Comparison of ENCODE assay signal across 8 cellular contexts in genomic region chr6:16132909-16133308, GRCh38. TPM values are rescaled to one million over a fixed set of nuclear protein-coding genes. Genes with fewer than 3 reads are reported as not detected.
DNase-seq lines count a peak whose midpoint lies in the region; ATAC-seq, FAIRE-seq and TF ChIP-seq lines count a peak whose summit lies in the region.

No MANE protein-coding gene starts in this region.

- ATAC-seq in stimulated activated naive CD8-positive, alpha-beta T cell treated with anti-CD3 and anti-CD28 coated beads, Interleukin-15, amount 100 ng/mL, for 72 hours = no peak

- H3K36me3 ChIP-seq in SK-N-MC (ENCODE audit: insufficient read depth, low read length) = peaks cover 65% of the 10 kb centered on the region

- no peak overlapping the region for H3K27ac Mint-ChIP-seq in glutamatergic neuron (ENCODE audit: unreplicated experiment)
- no peak overlapping the region for H3K27ac Mint-ChIP-seq in stimulated activated naive CD8-positive, alpha-beta T cell treated with anti-CD3 and anti-CD28 coated beads, Interleukin-15, amount 100 ng/mL, for 72 hours
- no peak overlapping the region for H3K27ac Mint-ChIP-seq in chondrocyte (ENCODE audit: unreplicated experiment)

- no peak for TF ChIP-seq CTCF in glutamatergic neuron (IDR thresholded peaks at IDR 0.05; ENCODE audit: partially characterized antibody, unreplicated experiment)
- TF ChIP-seq CTCF in chondrocyte (IDR thresholded peaks at IDR 0.05) = no peak

- H3K27ac ChIP-seq in SK-N-MC = 0 out of 2 replicates have a peak overlapping the region, but pooled peaks have one; percentile 17

- H3K36me3 Mint-ChIP-seq in glutamatergic neuron (ENCODE audit: unreplicated experiment) = no peaks in the 10 kb centered on the region
- peaks cover 7% of the 10 kb centered on the region for H3K36me3 Mint-ChIP-seq in chondrocyte (ENCODE audit: low read depth)

- TF ChIP-seq POLR2A in H54 (IDR thresholded peaks at IDR 0.05; ENCODE audit: low read depth, low read length) = no peak

- peak overlapping the region; percentile 92 for H3K9ac ChIP-seq in SK-N-MC (ENCODE audit: insufficient read length)

- H3K9me3 ChIP-seq in SK-N-MC (ENCODE audit: low read depth, low read length) = no peaks in the 10 kb centered on the region

- peak overlapping the region; percentile 36 for H3K4me3 Mint-ChIP-seq in glutamatergic neuron (ENCODE audit: unreplicated experiment)
- peak overlapping the region; percentile 49 for H3K4me3 Mint-ChIP-seq in stimulated activated naive CD8-positive, alpha-beta T cell treated with anti-CD3 and anti-CD28 coated beads, Interleukin-15, amount 100 ng/mL, for 72 hours
- no peak overlapping the region for H3K4me3 Mint-ChIP-seq in chondrocyte (ENCODE audit: unreplicated experiment)

- H3K27me3 Mint-ChIP-seq in glutamatergic neuron (ENCODE audit: unreplicated experiment) (no peaks in the 10 kb centered on the region), chondrocyte (ENCODE audit: low read depth) (no peaks in the 10 kb centered on the region)
- peaks cover 1% of the 10 kb centered on the region for H3K27me3 Mint-ChIP-seq in stimulated activated naive CD8-positive, alpha-beta T cell treated with anti-CD3 and anti-CD28 coated beads, Interleukin-15, amount 100 ng/mL, for 72 hours

- peak; percentile 21 for DNase-seq in activated CD4-positive, alpha-beta T cell treated with anti-CD3 and anti-CD28 coated beads for 48 hours
- no peak for DNase-seq in activated CD4-positive, alpha-beta T cell treated with anti-CD3 and anti-CD28 coated beads, Interleukin-2, amount 50 U/mL, for 48 hours
- DNase-seq in SK-N-MC (ENCODE audit: low read depth, low spot score) (no peak), glutamatergic neuron (no peak), H54 (ENCODE audit: insufficient read length, low spot score) (no peak), chondrocyte (ENCODE audit: low spot score) (no peak), NCI-H2171 treated with DMSO at 0.1 percent for 48 hours (lab: John Stamatoyannopoulos, UW) (no peak)
- peak in 1 of 2 donors; percentile 19 for DNase-seq in stimulated activated naive CD8-positive, alpha-beta T cell treated with anti-CD3 and anti-CD28 coated beads, Interleukin-15, amount 100 ng/mL, for 72 hours

- FAIRE-seq in H54 (lab: Jason Lieb, UNC) = no peak

- H3K4me3 ChIP-seq in SK-N-MC = peak overlapping the region; percentile 79

- H3K9me3 Mint-ChIP-seq in glutamatergic neuron (ENCODE audit: unreplicated experiment) (peaks cover 3% of the 10 kb centered on the region), chondrocyte (ENCODE audit: low read depth) (no peaks in the 10 kb centered on the region)
- H3K9me3 Mint-ChIP-seq in stimulated activated naive CD8-positive, alpha-beta T cell treated with anti-CD3 and anti-CD28 coated beads, Interleukin-15, amount 100 ng/mL, for 72 hours = no peaks in the 10 kb centered on the region

- peaks cover 27% of the 10 kb centered on the region for H3K4me1 Mint-ChIP-seq in glutamatergic neuron (ENCODE audit: low read depth, unreplicated experiment)
- H3K4me1 Mint-ChIP-seq in stimulated activated naive CD8-positive, alpha-beta T cell treated with anti-CD3 and anti-CD28 coated beads, Interleukin-15, amount 100 ng/mL, for 72 hours = peaks cover 61% of the 10 kb centered on the region
- H3K4me1 Mint-ChIP-seq in chondrocyte (ENCODE audit: low read depth) = peaks cover 75% of the 10 kb centered on the region

RNA-seq across cellular contexts. Expression of gene MYLIP, which starts 4.0 kb away (rescaled TPM):
- total RNA-seq in glutamatergic neuron (ENCODE audit: unreplicated experiment) (12.9 TPM), chondrocyte (15.9 to 23.1 TPM (median 16.6 TPM) in 3 replicates)
